1 cellular context compared by ENCODE assay signal in the genomic region with DNA sequence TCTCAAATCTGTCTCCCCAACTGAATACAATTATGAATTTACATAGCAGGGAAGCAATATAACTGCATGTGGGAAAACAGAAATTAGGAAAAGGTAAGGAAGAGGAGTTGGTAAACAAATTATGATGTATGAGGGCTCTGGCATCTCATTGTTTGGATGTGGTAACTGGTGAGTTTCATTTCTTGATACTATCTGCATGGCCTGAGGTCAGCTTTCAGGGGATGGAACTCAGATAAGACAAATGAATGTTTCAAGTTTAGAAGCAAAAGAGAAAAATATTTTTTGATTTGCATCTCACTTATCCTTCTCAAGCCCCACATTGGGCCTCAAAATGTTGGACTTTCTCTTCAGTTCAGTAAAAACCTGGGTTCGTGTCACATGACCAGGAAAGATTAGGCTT.
TF ChIP-seq lines count a peak whose summit lies in the region.

No MANE protein-coding gene starts in this region.

TF ChIP-seq in GM23338, 12 proteins besides CTCF, POLR2A, EP300 and RAD21:
- TF ChIP-seq, protein P1, sequence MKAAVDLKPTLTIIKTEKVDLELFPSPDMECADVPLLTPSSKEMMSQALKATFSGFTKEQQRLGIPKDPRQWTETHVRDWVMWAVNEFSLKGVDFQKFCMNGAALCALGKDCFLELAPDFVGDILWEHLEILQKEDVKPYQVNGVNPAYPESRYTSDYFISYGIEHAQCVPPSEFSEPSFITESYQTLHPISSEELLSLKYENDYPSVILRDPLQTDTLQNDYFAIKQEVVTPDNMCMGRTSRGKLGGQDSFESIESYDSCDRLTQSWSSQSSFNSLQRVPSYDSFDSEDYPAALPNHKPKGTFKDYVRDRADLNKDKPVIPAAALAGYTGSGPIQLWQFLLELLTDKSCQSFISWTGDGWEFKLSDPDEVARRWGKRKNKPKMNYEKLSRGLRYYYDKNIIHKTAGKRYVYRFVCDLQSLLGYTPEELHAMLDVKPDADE (IDR thresholded peaks at IDR 0.05): no peak
- TF ChIP-seq NANOG (IDR thresholded peaks at IDR 0.05; ENCODE audit: borderline replicate concordance) (no peak), POLR2AphosphoS5 (IDR thresholded peaks at IDR 0.05; ENCODE audit: low read depth) (no peak)
- TF ChIP-seq, protein P2, sequence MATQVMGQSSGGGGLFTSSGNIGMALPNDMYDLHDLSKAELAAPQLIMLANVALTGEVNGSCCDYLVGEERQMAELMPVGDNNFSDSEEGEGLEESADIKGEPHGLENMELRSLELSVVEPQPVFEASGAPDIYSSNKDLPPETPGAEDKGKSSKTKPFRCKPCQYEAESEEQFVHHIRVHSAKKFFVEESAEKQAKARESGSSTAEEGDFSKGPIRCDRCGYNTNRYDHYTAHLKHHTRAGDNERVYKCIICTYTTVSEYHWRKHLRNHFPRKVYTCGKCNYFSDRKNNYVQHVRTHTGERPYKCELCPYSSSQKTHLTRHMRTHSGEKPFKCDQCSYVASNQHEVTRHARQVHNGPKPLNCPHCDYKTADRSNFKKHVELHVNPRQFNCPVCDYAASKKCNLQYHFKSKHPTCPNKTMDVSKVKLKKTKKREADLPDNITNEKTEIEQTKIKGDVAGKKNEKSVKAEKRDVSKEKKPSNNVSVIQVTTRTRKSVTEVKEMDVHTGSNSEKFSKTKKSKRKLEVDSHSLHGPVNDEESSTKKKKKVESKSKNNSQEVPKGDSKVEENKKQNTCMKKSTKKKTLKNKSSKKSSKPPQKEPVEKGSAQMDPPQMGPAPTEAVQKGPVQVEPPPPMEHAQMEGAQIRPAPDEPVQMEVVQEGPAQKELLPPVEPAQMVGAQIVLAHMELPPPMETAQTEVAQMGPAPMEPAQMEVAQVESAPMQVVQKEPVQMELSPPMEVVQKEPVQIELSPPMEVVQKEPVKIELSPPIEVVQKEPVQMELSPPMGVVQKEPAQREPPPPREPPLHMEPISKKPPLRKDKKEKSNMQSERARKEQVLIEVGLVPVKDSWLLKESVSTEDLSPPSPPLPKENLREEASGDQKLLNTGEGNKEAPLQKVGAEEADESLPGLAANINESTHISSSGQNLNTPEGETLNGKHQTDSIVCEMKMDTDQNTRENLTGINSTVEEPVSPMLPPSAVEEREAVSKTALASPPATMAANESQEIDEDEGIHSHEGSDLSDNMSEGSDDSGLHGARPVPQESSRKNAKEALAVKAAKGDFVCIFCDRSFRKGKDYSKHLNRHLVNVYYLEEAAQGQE (IDR thresholded peaks at IDR 0.05; ENCODE audit: unreplicated experiment): no peak
